In the genomic region with DNA sequence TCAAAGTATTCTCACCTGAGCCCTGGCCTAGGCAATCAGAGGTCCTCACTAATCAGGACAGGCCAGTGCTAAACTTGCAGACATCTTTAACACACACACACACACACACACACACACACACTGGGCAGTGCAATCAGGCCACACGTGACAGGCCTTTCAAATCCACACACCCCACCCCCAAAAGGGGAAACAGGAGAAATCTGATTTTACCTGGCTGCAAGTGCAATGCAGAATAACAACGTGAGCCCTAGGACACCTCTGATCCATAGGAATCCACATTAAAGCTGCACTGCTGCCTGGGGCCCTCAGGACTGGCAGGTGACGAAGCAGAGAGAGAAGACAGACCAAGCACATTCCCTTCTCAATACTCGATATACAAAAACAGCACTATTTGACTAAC, we compare ENCODE assay signal across 12 cellular contexts.
A peak's percentile ranks its signal among the peaks of the same experiment; 100 is the strongest.
DNase-seq lines count a peak whose midpoint lies in the region; ATAC-seq and TF ChIP-seq lines count a peak whose summit lies in the region.
"Had no signal": no experiment of that assay in that cellular context is flagged by ENCODE, and none has a peak within 500 bp of the region (broad histone marks: within the 10 kb centered on the region; RNA-seq: fewer than 3 reads in every experiment).

No MANE protein-coding gene starts in this region.

- POLR2A ChIA-PET in activated CD8-positive, alpha-beta T cell treated with anti-CD3 and anti-CD28 coated beads for 36 hours (lab: Charles Lee): interaction anchor here (1.0 to 1.3 kb wide), 3 partner anchors 15 to 282 kb away, joined by 3 to 4 read pairs (median 3); a partner anchor contains a TSS

- H3K4me1 Mint-ChIP-seq in activated CD4-positive, alpha-beta T cell treated with anti-CD3 and anti-CD28 coated beads, Interleukin-2, amount 10 ng/mL, durations not matched to agents 24 days and 14 days: peaks cover 73% of the 10 kb centered on the region
- peaks cover 93% of the 10 kb centered on the region for H3K4me1 Mint-ChIP-seq in activated CD8-positive, alpha-beta T cell treated with anti-CD3 and anti-CD28 coated beads for 36 hours (ENCODE audit: low read depth)
- H3K4me1 Mint-ChIP-seq in stimulated activated memory B cell treated with anti-CD40 and anti-IgM and Interleukin-4, amounts not matched to agents 10 μg/mL and 1 μg/mL and 100 μg/mL, for 72 hours: peaks cover 94% of the 10 kb centered on the region

- intact Hi-C loops in activated CD4-positive, alpha-beta T cell treated with anti-CD3 and anti-CD28 coated beads, Interleukin-2, amount 10 ng/mL, durations not matched to agents 24 days and 14 days (cut with micrococcal nuclease): no loop called here
- intact Hi-C loops in activated CD8-positive, alpha-beta T cell treated with anti-CD3 and anti-CD28 coated beads for 36 hours (cut with micrococcal nuclease): no loop called here

- TF ChIP-seq CTCF in activated CD8-positive, alpha-beta T cell treated with anti-CD3 and anti-CD28 coated beads for 36 hours (IDR thresholded peaks at IDR 0.05): no peak

- no peaks in the 10 kb centered on the region for H3K27me3 Mint-ChIP-seq in activated CD4-positive, alpha-beta T cell treated with anti-CD3 and anti-CD28 coated beads, Interleukin-2, amount 10 ng/mL, durations not matched to agents 24 days and 14 days
- H3K27me3 Mint-ChIP-seq in activated CD8-positive, alpha-beta T cell treated with anti-CD3 and anti-CD28 coated beads for 36 hours: no peaks in the 10 kb centered on the region
- no peaks in the 10 kb centered on the region for H3K27me3 Mint-ChIP-seq in stimulated activated memory B cell treated with anti-CD40 and anti-IgM and Interleukin-4, amounts not matched to agents 10 μg/mL and 1 μg/mL and 100 μg/mL, for 72 hours

- H3K4me3 Mint-ChIP-seq in activated CD4-positive, alpha-beta T cell treated with anti-CD3 and anti-CD28 coated beads, Interleukin-2, amount 10 ng/mL, durations not matched to agents 24 days and 14 days: peak overlapping the region; percentile 22
- no peak overlapping the region for H3K4me3 Mint-ChIP-seq in activated CD8-positive, alpha-beta T cell treated with anti-CD3 and anti-CD28 coated beads for 36 hours
- peak overlapping the region; percentile 25 for H3K4me3 Mint-ChIP-seq in stimulated activated memory B cell treated with anti-CD40 and anti-IgM and Interleukin-4, amounts not matched to agents 10 μg/mL and 1 μg/mL and 100 μg/mL, for 72 hours
- H3K4me3 Mint-ChIP-seq: mesothelial cell of epicardium had no signal

- DNase-seq in activated CD4-positive, alpha-beta T cell treated with anti-CD3 and anti-CD28 coated beads, Interleukin-2, amount 10 ng/mL, durations not matched to agents 24 days and 14 days: no peak
- no peak for DNase-seq in activated CD4-positive, alpha-beta T cell treated with anti-CD3 and anti-CD28 coated beads, Interleukin-2, amount 50 U/mL, for 4 hours
- DNase-seq in activated CD8-positive, alpha-beta T cell treated with anti-CD3 and anti-CD28 coated beads for 36 hours: no peak
- peak; percentile 65 for DNase-seq in islet precursor cell
- no peak for DNase-seq in Ammon's horn (ENCODE audit: low spot score)
- DNase-seq in GM19238 (ENCODE audit: insufficient read length, low spot score): no peak
- DNase-seq: ACHN, NCI-H2081, uterus had no signal

- CTCF ChIA-PET in activated CD8-positive, alpha-beta T cell treated with anti-CD3 and anti-CD28 coated beads for 36 hours (lab: Charles Lee): interaction anchor here (1.7 to 3.1 kb wide), 3 partner anchors 8 to 268 kb away, joined by 6 to 18 read pairs (median 10); no protein-coding TSS in a partner anchor

- H3K9me3 Mint-ChIP-seq in activated CD4-positive, alpha-beta T cell treated with anti-CD3 and anti-CD28 coated beads, Interleukin-2, amount 10 ng/mL, durations not matched to agents 24 days and 14 days: no peaks in the 10 kb centered on the region
- no peaks in the 10 kb centered on the region for H3K9me3 Mint-ChIP-seq in activated CD8-positive, alpha-beta T cell treated with anti-CD3 and anti-CD28 coated beads for 36 hours
- H3K9me3 Mint-ChIP-seq in stimulated activated memory B cell treated with anti-CD40 and anti-IgM and Interleukin-4, amounts not matched to agents 10 μg/mL and 1 μg/mL and 100 μg/mL, for 72 hours: no peaks in the 10 kb centered on the region
- H3K9me3 Mint-ChIP-seq: mesothelial cell of epicardium had no signal

- peak overlapping the region; percentile 54 for H3K27ac Mint-ChIP-seq in activated CD4-positive, alpha-beta T cell treated with anti-CD3 and anti-CD28 coated beads, Interleukin-2, amount 10 ng/mL, durations not matched to agents 24 days and 14 days
- peak overlapping the region; percentile 87 for H3K27ac Mint-ChIP-seq in activated CD8-positive, alpha-beta T cell treated with anti-CD3 and anti-CD28 coated beads for 36 hours
- H3K27ac Mint-ChIP-seq in stimulated activated memory B cell treated with anti-CD40 and anti-IgM and Interleukin-4, amounts not matched to agents 10 μg/mL and 1 μg/mL and 100 μg/mL, for 72 hours: peak overlapping the region; percentile 81
- H3K27ac Mint-ChIP-seq: mesothelial cell of epicardium had no signal

- ATAC-seq in activated CD8-positive, alpha-beta T cell treated with anti-CD3 and anti-CD28 coated beads for 36 hours: no peak
- ATAC-seq in stimulated activated memory B cell treated with anti-CD40 and anti-IgM and Interleukin-4, amounts not matched to agents 10 μg/mL and 1 μg/mL and 100 μg/mL, for 72 hours: no peak
- ATAC-seq in GM21723 (IDR thresholded peaks at IDR 0.05; ENCODE audit: unreplicated experiment): no peak

- H3K36me3 Mint-ChIP-seq in activated CD4-positive, alpha-beta T cell treated with anti-CD3 and anti-CD28 coated beads, Interleukin-2, amount 10 ng/mL, durations not matched to agents 24 days and 14 days (ENCODE audit: low read depth): peaks cover 51% of the 10 kb centered on the region
- H3K36me3 Mint-ChIP-seq in activated CD8-positive, alpha-beta T cell treated with anti-CD3 and anti-CD28 coated beads for 36 hours (ENCODE audit: low read depth): peaks cover 57% of the 10 kb centered on the region
- H3K36me3 Mint-ChIP-seq in stimulated activated memory B cell treated with anti-CD40 and anti-IgM and Interleukin-4, amounts not matched to agents 10 μg/mL and 1 μg/mL and 100 μg/mL, for 72 hours: peaks cover 35% of the 10 kb centered on the region
- H3K36me3 Mint-ChIP-seq: mesothelial cell of epicardium had no signal
